8 cellular contexts compared by ENCODE assay signal in genomic region chr2:225008935-225009334, GRCh38. TPM values are rescaled to one million over a fixed set of nuclear protein-coding genes. Genes with fewer than 3 reads are reported as not detected.
A peak's percentile ranks its signal among the peaks of the same experiment; 100 is the strongest.
DNase-seq lines count a peak whose midpoint lies in the region; ATAC-seq and TF ChIP-seq lines count a peak whose summit lies in the region.

No MANE protein-coding gene starts in this region.

- no peaks in the 10 kb centered on the region for H3K27me3 ChIP-seq in BJ (ENCODE audit: control insufficient read depth, insufficient read depth, low read length)

- POLR2A ChIA-PET in BJ (lab: Charles Lee): no interaction called here

- no peaks in the 10 kb centered on the region for H3K36me3 ChIP-seq in BJ (ENCODE audit: control insufficient read depth, insufficient read depth, low read length)

- no peak overlapping the region for H3K4me3 ChIP-seq in BJ (ENCODE audit: low read depth, low read length)

- DNase-seq in BJ (ENCODE audit: low read depth) (no peak), OCI-M1 (lab: John Stamatoyannopoulos, UW) (peak; percentile 18), iPS-NIHi7 (ENCODE audit: extremely low spot score) (peak; percentile 58), AG08395 (ENCODE audit: low spot score) (no peak), Right ventricle myocardium inferior (ENCODE audit: missing footprints) (no peak), mucosa of gallbladder (ENCODE audit: low spot score) (no peak), DMS79 (lab: John Stamatoyannopoulos, UW) (no peak)

- CTCF ChIA-PET in BJ (lab: Yijun Ruan, JAX): interaction anchor here (0.7 kb wide), 1 partner anchor 33 kb away, joined by 3 read pairs; no protein-coding TSS in a partner anchor

- intact Hi-C loops in Right ventricle myocardium inferior (cut with DNase I): no loop called here

- ATAC-seq in GM18867 (IDR thresholded peaks at IDR 0.05; ENCODE audit: unreplicated experiment) (peak; percentile 30), Right ventricle myocardium inferior (no peak)

- TF ChIP-seq CTCF in BJ (IDR thresholded peaks at IDR 0.05; ENCODE audit: insufficient read depth, low read depth, low read length): peak; percentile 29; the same call in 1 of the 2 replicates

RNA-seq across cellular contexts. Expression of gene DOCK10, which starts 33.3 kb away (rescaled TPM):
- 62.7 and 71.0 TPM in 2 replicates for polyA plus RNA-seq in BJ (2011; rRNA removed)
- 76.6 and 96.1 TPM in 2 replicates for polyA minus RNA-seq in BJ (2011; rRNA and poly(A)+ RNA removed)
- 2.3 TPM for total RNA-seq in Right ventricle myocardium inferior
- total RNA-seq in mucosa of gallbladder: 20.1 TPM

Comparison
In these comparisons a context has a peak if more than half of its experiments do, and no peak if none do; other contexts are left out.
1. DNase-seq: peak in OCI-M1 (single experiment) and iPS-NIHi7 (single experiment); none in BJ (single experiment), AG08395 (single experiment), Right ventricle myocardium inferior (single experiment), mucosa of gallbladder (single experiment) and DMS79 (single experiment).